In the genomic region with DNA sequence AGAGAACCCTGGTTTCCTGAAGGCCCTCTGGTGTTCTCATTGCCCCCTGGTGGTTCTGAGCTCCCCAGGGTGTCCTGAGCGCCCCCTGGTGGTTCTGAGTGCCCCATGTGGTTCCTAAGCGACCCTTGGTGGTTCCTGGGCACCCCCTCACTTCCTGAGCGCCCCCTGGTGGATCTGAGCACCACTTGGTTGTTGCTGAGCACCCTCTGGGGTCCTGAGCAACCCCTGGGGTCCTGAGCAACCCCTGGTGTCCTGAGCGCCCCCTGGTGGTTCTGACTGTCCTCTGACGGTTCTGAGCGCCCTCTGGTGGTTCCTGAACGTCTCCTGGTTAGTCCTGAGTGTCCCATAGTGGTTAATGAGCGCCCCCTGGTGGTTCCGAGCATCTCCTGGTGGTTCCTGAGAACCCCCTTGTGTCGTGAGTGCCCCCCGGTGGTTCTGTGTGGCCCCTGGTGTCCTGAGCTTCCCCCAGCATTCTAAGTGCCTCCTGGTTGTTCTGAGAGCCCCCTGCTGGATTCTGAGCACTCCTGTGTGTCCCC, we compare ENCODE assay signal across 8 cellular contexts.
A peak's percentile ranks its signal among the peaks of the same experiment; 100 is the strongest.
DNase-seq lines count a peak whose midpoint lies in the region; ATAC-seq and TF ChIP-seq lines count a peak whose summit lies in the region.

No MANE protein-coding gene starts in this region.

- H3K27ac ChIP-seq in right atrium auricular region: no peak overlapping the region

- H3K27ac Mint-ChIP-seq in activated CD8-positive, alpha-beta T cell treated with anti-CD3 and anti-CD28 coated beads, Interleukin-2, amount 10 ng/mL, durations not matched to agents 7 days and 5 days: no peak overlapping the region

- no peaks in the 10 kb centered on the region for H3K9me3 ChIP-seq in right atrium auricular region

- TF ChIP-seq CTCF in right atrium auricular region (IDR thresholded peaks at IDR 0.05): no peak

- no peaks in the 10 kb centered on the region for H3K9me3 Mint-ChIP-seq in activated CD8-positive, alpha-beta T cell treated with anti-CD3 and anti-CD28 coated beads, Interleukin-2, amount 10 ng/mL, durations not matched to agents 7 days and 5 days (ENCODE audit: insufficient read depth)

- H3K4me1 ChIP-seq in right atrium auricular region: no peaks in the 10 kb centered on the region

- CTCF ChIA-PET in activated CD8-positive, alpha-beta T cell treated with anti-CD3 and anti-CD28 coated beads, Interleukin-2, amount 10 ng/mL, durations not matched to agents 7 days and 5 days (lab: Charles Lee): no interaction called here

- POLR2A ChIA-PET in activated CD8-positive, alpha-beta T cell treated with anti-CD3 and anti-CD28 coated beads, Interleukin-2, amount 10 ng/mL, durations not matched to agents 7 days and 5 days (lab: Charles Lee): no interaction called here

- H3K27me3 Mint-ChIP-seq in activated CD8-positive, alpha-beta T cell treated with anti-CD3 and anti-CD28 coated beads, Interleukin-2, amount 10 ng/mL, durations not matched to agents 7 days and 5 days (ENCODE audit: low read depth): no peaks in the 10 kb centered on the region

- no peaks in the 10 kb centered on the region for H3K27me3 ChIP-seq in right atrium auricular region

- DNase-seq in D341Med (ENCODE audit: low spot score) (peak; percentile 19), activated T-cell treated with anti-CD3 and anti-CD28 coated beads for 48 hours (ENCODE audit: low read depth) (peak; percentile 78), sciatic nerve (ENCODE audit: low spot score) (peak; percentile 59), right atrium auricular region (ENCODE audit: low spot score) (no peak), left cardiac atrium (no peak)
- DNase-seq in activated CD8-positive, alpha-beta T cell treated with anti-CD3 and anti-CD28 coated beads, Interleukin-2, amount 10 ng/mL, durations not matched to agents 7 days and 5 days: no peak

- no peaks in the 10 kb centered on the region for H3K36me3 ChIP-seq in right atrium auricular region

- H3K4me1 Mint-ChIP-seq in activated CD8-positive, alpha-beta T cell treated with anti-CD3 and anti-CD28 coated beads, Interleukin-2, amount 10 ng/mL, durations not matched to agents 7 days and 5 days (ENCODE audit: low read depth): no peaks in the 10 kb centered on the region

- intact Hi-C loops in sciatic nerve (cut with DNase I): no loop called here
- intact Hi-C loops in left cardiac atrium (cut with DNase I): no loop called here

- no peak overlapping the region for H3K4me3 ChIP-seq in right atrium auricular region

- no peak overlapping the region for H3K4me3 Mint-ChIP-seq in activated CD8-positive, alpha-beta T cell treated with anti-CD3 and anti-CD28 coated beads, Interleukin-2, amount 10 ng/mL, durations not matched to agents 7 days and 5 days

- ATAC-seq in HG03571 (IDR thresholded peaks at IDR 0.05; ENCODE audit: unreplicated experiment): peak; percentile 80
- ATAC-seq in sciatic nerve: no peak
- ATAC-seq in activated CD8-positive, alpha-beta T cell treated with anti-CD3 and anti-CD28 coated beads, Interleukin-2, amount 10 ng/mL, durations not matched to agents 7 days and 5 days: no peak
- no peak for ATAC-seq in HG03039 (IDR thresholded peaks at IDR 0.05; ENCODE audit: unreplicated experiment)
- ATAC-seq in left cardiac atrium: no peak

- H3K36me3 Mint-ChIP-seq in activated CD8-positive, alpha-beta T cell treated with anti-CD3 and anti-CD28 coated beads, Interleukin-2, amount 10 ng/mL, durations not matched to agents 7 days and 5 days (ENCODE audit: low read depth): no peaks in the 10 kb centered on the region

Comparison
In these comparisons a context has a peak if more than half of its experiments do, and no peak if none do; other contexts are left out.
1. DNase-seq: peak in D341Med (single experiment), activated T-cell treated with anti-CD3 and anti-CD28 coated beads for 48 hours (single experiment) and sciatic nerve (single experiment); none in activated CD8-positive, alpha-beta T cell treated with anti-CD3 and anti-CD28 coated beads, Interleukin-2, amount 10 ng/mL, durations not matched to agents 7 days and 5 days (single experiment), right atrium auricular region (single experiment) and left cardiac atrium (single experiment).